ENCODE assay signal across 35 cellular contexts in genomic region chr4:16608123-16608522, GRCh38.
A peak's percentile ranks its signal among the peaks of the same experiment; 100 is the strongest.
DNase-seq lines count a peak whose midpoint lies in the region; ATAC-seq and TF ChIP-seq lines count a peak whose summit lies in the region.
"Had no signal": no experiment of that assay in that cellular context is flagged by ENCODE, and none has a peak within 500 bp of the region (broad histone marks: within the 10 kb centered on the region; RNA-seq: fewer than 3 reads in every experiment).

No MANE protein-coding gene starts in this region.

- DNase-seq in BJ (ENCODE audit: low read depth) (no peak), HFFc6 (peak; percentile 6), fibroblast of peridontal ligament (ENCODE audit: extremely low read depth) (peak; percentile 53), sciatic nerve (ENCODE audit: low spot score) (no peak)
- DNase-seq in stimulated activated CD4-positive, alpha-beta T cell treated with anti-CD3 and anti-CD28 coated beads, Interleukin-1b, Interleukin-23, amount 100 ng/mL, for 48 hours = no peak
- DNase-seq: activated CD4-positive, alpha-beta T cell treated with anti-CD3 and anti-CD28 coated beads, Interleukin-2, amount 10 ng/mL, durations not matched to agents 7 days and 5 days; activated naive CD4-positive, alpha-beta T cell treated with Interleukin-2 at 50 U/mL for 16 hours; activated T-cell treated with anti-CD3 and anti-CD28 coated beads, Interleukin-2, amount 50 U/mL, for 48 hours; Calu3; colonic mucosa; DMS79 treated with DMSO at 0.1 percent for 48 hours; effector memory CD4-positive, alpha-beta T cell; erythroblast; foreskin melanocyte; GOT3; hippocampal formation; immature natural killer cell; left colon; midbrain; naive thymus-derived CD4-positive, alpha-beta T cell; NCI-H1048; NCI-H1694 treated with DMSO at 0.1 percent for 48 hours; NCI-H2171; NCI-H510A treated with DMSO at 0.1 percent for 48 hours; nucleus accumbens; SIG-M5; stimulated activated CD4-positive, alpha-beta T cell treated with anti-CD3 and anti-CD28 coated beads, Interleukin-2, amount 100 ng/mL, for 24 hours; T1000; trophoblast cell; WERI-Rb-1 had no signal

- H3K9me3 Mint-ChIP-seq in HFFc6 = no peaks in the 10 kb centered on the region

- ATAC-seq in sciatic nerve (peak; percentile 88), GM18858 (IDR thresholded peaks at IDR 0.05; ENCODE audit: unreplicated experiment) (no peak), GM18505 (IDR thresholded peaks at IDR 0.05; ENCODE audit: unreplicated experiment) (no peak)
- ATAC-seq: left colon; naive thymus-derived CD4-positive, alpha-beta T cell had no signal

- no peaks in the 10 kb centered on the region for H3K27me3 ChIP-seq in BJ (ENCODE audit: control insufficient read depth, insufficient read depth, low read length)
- H3K27me3 ChIP-seq: adrenal gland, breast epithelium, colonic mucosa had no signal

- no peak overlapping the region for H3K4me3 Mint-ChIP-seq in HFFc6
- H3K4me3 Mint-ChIP-seq: activated CD4-positive, alpha-beta T cell treated with anti-CD3 and anti-CD28 coated beads, Interleukin-2, amount 10 ng/mL, durations not matched to agents 7 days and 5 days; immature natural killer cell; naive thymus-derived CD4-positive, alpha-beta T cell had no signal

- peaks cover 27% of the 10 kb centered on the region for H3K4me1 Mint-ChIP-seq in HFFc6 (ENCODE audit: low read depth)
- H3K4me1 Mint-ChIP-seq: activated CD4-positive, alpha-beta T cell treated with anti-CD3 and anti-CD28 coated beads, Interleukin-2, amount 10 ng/mL, durations not matched to agents 7 days and 5 days; immature natural killer cell had no signal

- CTCF ChIA-PET in BJ (lab: Yijun Ruan, JAX) = interaction anchor here (1.0 to 1.2 kb wide), 2 partner anchors 9 to 17 kb away, joined by 3 read pairs; no protein-coding TSS in a partner anchor

- no peak overlapping the region for H3K4me3 ChIP-seq in BJ (ENCODE audit: low read depth, low read length)
- H3K4me3 ChIP-seq: adrenal gland, breast epithelium, colonic mucosa, smooth muscle cell had no signal

- no peaks in the 10 kb centered on the region for H3K36me3 Mint-ChIP-seq in HFFc6 (ENCODE audit: low read depth)
- H3K36me3 Mint-ChIP-seq: immature natural killer cell; naive thymus-derived CD4-positive, alpha-beta T cell had no signal

- TF ChIP-seq POLR2A in GM18505 (IDR thresholded peaks at IDR 0.05; ENCODE audit: borderline replicate concordance, extremely low read depth, insufficient read depth, insufficient read length) = no peak

- POLR2A ChIA-PET in BJ (lab: Charles Lee) = no interaction called here

- TF ChIP-seq CTCF in BJ (IDR thresholded peaks at IDR 0.05; ENCODE audit: insufficient read depth, low read depth, low read length) (peak; percentile 10; the same call in 1 of the 2 replicates), HFFc6 (IDR thresholded peaks at IDR 0.05) (no peak)

- H3K27ac Mint-ChIP-seq in HFFc6 = peak overlapping the region; percentile 25; the same call in 1 of the 2 replicates
- H3K27ac Mint-ChIP-seq: activated CD4-positive, alpha-beta T cell treated with anti-CD3 and anti-CD28 coated beads, Interleukin-2, amount 10 ng/mL, durations not matched to agents 7 days and 5 days; immature natural killer cell; naive thymus-derived CD4-positive, alpha-beta T cell had no signal

- intact Hi-C loops in sciatic nerve (cut with DNase I) = no loop called here

- no peaks in the 10 kb centered on the region for H3K36me3 ChIP-seq in BJ (ENCODE audit: control insufficient read depth, insufficient read depth, low read length)
- H3K36me3 ChIP-seq: adrenal gland, breast epithelium, colonic mucosa, WERI-Rb-1 had no signal

- H3K27me3 Mint-ChIP-seq in HFFc6 (ENCODE audit: insufficient read depth) = no peaks in the 10 kb centered on the region
- H3K27me3 Mint-ChIP-seq: activated CD4-positive, alpha-beta T cell treated with anti-CD3 and anti-CD28 coated beads, Interleukin-2, amount 10 ng/mL, durations not matched to agents 7 days and 5 days had no signal

Comparison
In these comparisons a context has a peak if more than half of its experiments do, and no peak if none do; other contexts are left out.
1. DNase-seq: peak in HFFc6 (single experiment) and fibroblast of peridontal ligament (single experiment); none in BJ (single experiment), sciatic nerve (single experiment) and stimulated activated CD4-positive, alpha-beta T cell treated with anti-CD3 and anti-CD28 coated beads, Interleukin-1b, Interleukin-23, amount 100 ng/mL, for 48 hours (single experiment).